In the genomic region with DNA sequence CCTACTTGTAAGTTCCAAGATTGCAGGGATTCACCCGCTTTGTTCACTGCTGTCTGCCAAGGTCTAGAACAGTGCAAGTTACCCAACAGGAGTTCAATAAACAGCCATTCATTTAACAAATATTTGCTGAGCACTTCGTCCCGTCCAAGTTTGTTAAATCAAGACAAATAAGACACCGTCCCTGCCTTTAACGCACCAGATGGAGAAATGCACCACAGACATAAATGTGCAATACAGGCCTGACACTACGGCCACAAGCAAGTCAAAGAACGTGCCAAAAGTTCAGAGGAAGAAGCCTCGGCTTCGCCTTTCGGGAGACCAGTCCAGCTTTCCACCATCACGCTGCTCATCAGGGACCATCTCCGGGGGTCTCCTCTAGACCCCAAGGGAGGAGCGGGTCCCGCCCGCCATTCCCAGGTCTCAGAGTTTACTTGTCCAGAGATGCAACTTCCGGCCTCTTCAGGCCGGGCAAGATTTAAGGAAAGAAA, we compare ENCODE assay signal across 8 cellular contexts. TPM values are rescaled to one million over a fixed set of nuclear protein-coding genes. Genes with fewer than 3 reads are reported as not detected.
DNase-seq lines count a peak whose midpoint lies in the region; ATAC-seq and TF ChIP-seq lines count a peak whose summit lies in the region.

No MANE protein-coding gene starts in this region.

- peaks cover 33% of the 10 kb centered on the region for H3K4me1 Mint-ChIP-seq in activated CD4-positive, alpha-beta memory T cell treated with anti-CD3 and anti-CD28 coated beads for 36 hours (ENCODE audit: low read depth)
- peaks cover 23% of the 10 kb centered on the region for H3K4me1 Mint-ChIP-seq in progenitor cell of endocrine pancreas (ENCODE audit: low read depth)

- peak overlapping the region; percentile 69 for H3K4me3 ChIP-seq in cardiac muscle cell

- no peaks in the 10 kb centered on the region for H3K9me3 ChIP-seq in cardiac muscle cell (ENCODE audit: low read depth)

- TF ChIP-seq CTCF in cardiac muscle cell (IDR thresholded peaks at IDR 0.05; ENCODE audit: low read depth, low read length) (no peak), progenitor cell of endocrine pancreas (IDR thresholded peaks at IDR 0.05; ENCODE audit: unreplicated experiment) (no peak)

- H3K36me3 Mint-ChIP-seq in activated CD4-positive, alpha-beta memory T cell treated with anti-CD3 and anti-CD28 coated beads for 36 hours: peaks cover 30% of the 10 kb centered on the region
- H3K36me3 Mint-ChIP-seq in progenitor cell of endocrine pancreas (ENCODE audit: insufficient read depth): peaks cover 14% of the 10 kb centered on the region

- peaks cover 5% of the 10 kb centered on the region for H3K4me1 ChIP-seq in cardiac muscle cell (ENCODE audit: low read depth)

- peak; percentile 15 for DNase-seq in stimulated activated CD4-positive, alpha-beta T cell treated with anti-CD3 and anti-CD28 coated beads, Interleukin-4, amount 100 ng/mL, for 24 hours
- no peak for DNase-seq in stimulated activated CD4-positive, alpha-beta T cell treated with anti-CD3 and anti-CD28 coated beads, Interleukin-2, amount 100 ng/mL, for 24 hours
- DNase-seq in activated CD4-positive, alpha-beta memory T cell treated with anti-CD3 and anti-CD28 coated beads for 36 hours: no peak
- DNase-seq in cardiac muscle cell (ENCODE audit: low read depth in 1 of 2, low spot score in 1 of 2) (peak in 1 of 2 donors; percentile 32), progenitor cell of endocrine pancreas (ENCODE audit: low spot score, unreplicated experiment) (no peak), HPDE6-E6E7 (ENCODE audit: extremely low spot score) (no peak), NCI-H128 (lab: John Stamatoyannopoulos, UW; ENCODE audit: unreplicated experiment) (no peak)

- peak overlapping the region; percentile 61 for H3K27ac ChIP-seq in cardiac muscle cell

- H3K9me3 Mint-ChIP-seq in activated CD4-positive, alpha-beta memory T cell treated with anti-CD3 and anti-CD28 coated beads for 36 hours: no peaks in the 10 kb centered on the region
- no peaks in the 10 kb centered on the region for H3K9me3 Mint-ChIP-seq in progenitor cell of endocrine pancreas (ENCODE audit: low read depth)

- no peaks in the 10 kb centered on the region for H3K27me3 ChIP-seq in cardiac muscle cell

- CTCF ChIA-PET in activated CD4-positive, alpha-beta memory T cell treated with anti-CD3 and anti-CD28 coated beads for 36 hours (lab: Charles Lee): no interaction called here

- POLR2A ChIA-PET in activated CD4-positive, alpha-beta memory T cell treated with anti-CD3 and anti-CD28 coated beads for 36 hours (lab: Charles Lee): interaction anchor here (1.0 to 1.7 kb wide), 5 partner anchors 10 to 811 kb away, joined by 3 to 7 read pairs (median 5); no protein-coding TSS in a partner anchor

- no peaks in the 10 kb centered on the region for H3K27me3 Mint-ChIP-seq in activated CD4-positive, alpha-beta memory T cell treated with anti-CD3 and anti-CD28 coated beads for 36 hours
- no peaks in the 10 kb centered on the region for H3K27me3 Mint-ChIP-seq in progenitor cell of endocrine pancreas

- intact Hi-C loops in activated CD4-positive, alpha-beta memory T cell treated with anti-CD3 and anti-CD28 coated beads for 36 hours (cut with micrococcal nuclease): loop anchor here (1.0 to 5.0 kb wide), 7 partner anchors 10 to 1554 kb away; a partner anchor contains a TSS

- H3K27ac Mint-ChIP-seq in activated CD4-positive, alpha-beta memory T cell treated with anti-CD3 and anti-CD28 coated beads for 36 hours: peak overlapping the region; percentile 96
- H3K27ac Mint-ChIP-seq in progenitor cell of endocrine pancreas: peak overlapping the region; percentile 97

- peak overlapping the region; percentile 100 for H3K4me3 Mint-ChIP-seq in activated CD4-positive, alpha-beta memory T cell treated with anti-CD3 and anti-CD28 coated beads for 36 hours
- H3K4me3 Mint-ChIP-seq in progenitor cell of endocrine pancreas (ENCODE audit: low read depth): peak overlapping the region; percentile 91

- H3K36me3 ChIP-seq in cardiac muscle cell: peaks cover 21% of the 10 kb centered on the region

- peak; percentile 8 for ATAC-seq in HG03175 (IDR thresholded peaks at IDR 0.05; ENCODE audit: unreplicated experiment)

RNA-seq across cellular contexts. Expression of a gene that starts 0.4 kb away (rescaled TPM):
- total RNA-seq in activated CD4-positive, alpha-beta memory T cell treated with anti-CD3 and anti-CD28 coated beads for 36 hours: 10 to 100 TPM; 10.5 to 11.5 TPM
- total RNA-seq in cardiac muscle cell (8.3 and 9.5 TPM in 2 replicates), progenitor cell of endocrine pancreas (8.4 and 10.9 TPM in 2 replicates)
- polyA plus RNA-seq in cardiac muscle cell: 17.0 and 17.6 TPM in 2 replicates

RNA-seq across cellular contexts. Expression of a gene that starts 0.6 kb away (rescaled TPM):
- 100 to 1,000 TPM; 149 to 150 TPM for total RNA-seq in activated CD4-positive, alpha-beta memory T cell treated with anti-CD3 and anti-CD28 coated beads for 36 hours
- total RNA-seq in cardiac muscle cell (158 and 205 TPM in 2 replicates), progenitor cell of endocrine pancreas (144 and 156 TPM in 2 replicates)
- 297 and 350 TPM in 2 replicates for polyA plus RNA-seq in cardiac muscle cell
